In genomic region chr21:33308586-33309490, GRCh38 we compare ENCODE assay signal across 1 cellular context.
A peak's percentile ranks its signal among the peaks of the same experiment; 100 is the strongest.
TF ChIP-seq lines count a peak whose summit lies in the region.

No MANE protein-coding gene starts in this region.

TF ChIP-seq in SK-N-SH, 30 proteins besides CTCF, POLR2A, EP300 and RAD21 (continued from another document):
- TF ChIP-seq MXI1 (IDR thresholded peaks at IDR 0.05; ENCODE audit: low read depth, low read length) = peak; percentile 41; the same call in 1 of the 2 replicates
- TF ChIP-seq TCF12 (IDR thresholded peaks at IDR 0.05) = 0 out of 2 replicates have a peak, but pooled peaks have one; percentile 44
- TF ChIP-seq RXRA (IDR thresholded peaks at IDR 0.05; ENCODE audit: borderline replicate concordance, low read depth) = no peak
- TF ChIP-seq ELF1 (IDR thresholded peaks at IDR 0.05) = no peak
- TF ChIP-seq TAF1 (IDR thresholded peaks at IDR 0.05; ENCODE audit: borderline replicate concordance, low read depth, low read length) = no peak
- TF ChIP-seq MEF2A (IDR thresholded peaks at IDR 0.05; ENCODE audit: borderline replicate concordance, low read depth) = no peak
- TF ChIP-seq RCOR1 (IDR thresholded peaks at IDR 0.05; ENCODE audit: low read length) = peak; percentile 63; the same call in 1 of the 2 replicates
- TF ChIP-seq GATA2 (CRISPR knock-in tag; IDR thresholded peaks at IDR 0.05) = peak; percentile 50; the same call in 1 of the 2 replicates
- no peak for TF ChIP-seq NRF1 (IDR thresholded peaks at IDR 0.05; ENCODE audit: low read depth, low read length)
- TF ChIP-seq JUND (IDR thresholded peaks at IDR 0.05) = no peak
- peak; percentile 36 for TF ChIP-seq CHD2 (IDR thresholded peaks at IDR 0.05; ENCODE audit: low read length, partially characterized antibody)
